In the genomic region with DNA sequence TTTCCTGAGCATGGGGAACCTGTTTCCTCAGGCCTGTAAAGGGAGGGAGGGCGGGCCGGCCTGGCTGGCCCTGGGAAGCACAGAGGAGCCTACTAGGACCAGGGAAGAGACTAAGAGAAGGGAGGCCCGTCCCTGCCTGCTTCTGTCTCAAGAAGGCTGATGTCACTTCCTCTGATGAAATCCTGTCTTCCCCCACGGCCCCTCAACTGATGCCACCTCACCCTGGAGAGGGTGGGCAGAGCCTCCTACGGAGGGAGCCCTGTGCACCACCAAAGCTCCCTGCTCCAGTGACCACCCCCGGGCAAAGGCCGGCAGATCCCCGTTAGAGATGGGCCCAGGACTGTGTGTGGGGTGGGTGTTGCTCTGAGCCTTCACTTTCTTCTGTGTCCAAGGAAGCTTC, we compare ENCODE assay signal across 8 cellular contexts. TPM values are rescaled to one million over a fixed set of nuclear protein-coding genes. Genes with fewer than 3 reads are reported as not detected.
DNase-seq lines count a peak whose midpoint lies in the region; ATAC-seq, FAIRE-seq and TF ChIP-seq lines count a peak whose summit lies in the region.

No MANE protein-coding gene starts in this region.

- H3K36me3 Mint-ChIP-seq in CD8-positive, alpha-beta memory T cell = peaks cover 0 to 9% (median 2%) of the 10 kb centered on the region in 3 donors
- H3K36me3 Mint-ChIP-seq in natural killer cell treated with Interleukin-12 subunit alpha and Interleukin-12 subunit beta and Interleukin-15 and Interleukin-18, amount 100 ng/mL, for 72 hours = no peaks in the 10 kb centered on the region

- no peak for DNase-seq in CD8-positive, alpha-beta memory T cell
- peak; percentile 52 for DNase-seq in OCI-LY7 (ENCODE audit: low spot score)
- no peak for DNase-seq in endothelial cell of umbilical vein (ENCODE audit: low read depth, low spot score)
- peak; percentile 87 for DNase-seq in natural killer cell treated with Interleukin-12 subunit alpha and Interleukin-12 subunit beta and Interleukin-15 and Interleukin-18, amount 100 ng/mL, for 72 hours (ENCODE audit: low spot score)
- DNase-seq in cortex of kidney (lab: John Stamatoyannopoulos, UW) = no peak
- no peak for DNase-seq in germinal center (ENCODE audit: low spot score)
- DNase-seq in NCI-H510A (lab: John Stamatoyannopoulos, UW) = no peak

- peak overlapping the region in 1 of 7 donors; percentile 3 for H3K4me3 Mint-ChIP-seq in CD8-positive, alpha-beta memory T cell
- peak overlapping the region; percentile 70 for H3K4me3 Mint-ChIP-seq in natural killer cell treated with Interleukin-12 subunit alpha and Interleukin-12 subunit beta and Interleukin-15 and Interleukin-18, amount 100 ng/mL, for 72 hours

- H3K9me3 ChIP-seq in CD8-positive, alpha-beta memory T cell (ENCODE audit: low read length) = no peaks in the 10 kb centered on the region
- H3K9me3 ChIP-seq in OCI-LY7 (ENCODE audit: low read length) (no peaks in the 10 kb centered on the region), endothelial cell of umbilical vein (replicated peaks; ENCODE audit: control insufficient read depth, insufficient read depth, low read length) (no peaks in the 10 kb centered on the region)

- POLR2A ChIA-PET in CD8-positive, alpha-beta memory T cell (lab: Charles Lee) = no interaction called here
- POLR2A ChIA-PET in OCI-LY7 (lab: Charles Lee) (interaction anchor here (1.4 kb wide), 1 partner anchor 31 kb away, joined by 3 read pairs; no protein-coding TSS in a partner anchor), endothelial cell of umbilical vein (lab: Charles Lee) (no interaction called here)

- TF ChIP-seq POLR2A in endothelial cell of umbilical vein (IDR thresholded peaks at IDR 0.05; ENCODE audit: low read depth, low read length) = no peak

- H3K9me2 ChIP-seq in OCI-LY7 (ENCODE audit: insufficient read depth, low read length) = no peaks in the 10 kb centered on the region

- no peaks in the 10 kb centered on the region for H3K27me3 Mint-ChIP-seq in CD8-positive, alpha-beta memory T cell
- no peaks in the 10 kb centered on the region for H3K27me3 Mint-ChIP-seq in natural killer cell treated with Interleukin-12 subunit alpha and Interleukin-12 subunit beta and Interleukin-15 and Interleukin-18, amount 100 ng/mL, for 72 hours

- H3K27ac Mint-ChIP-seq in CD8-positive, alpha-beta memory T cell = peak overlapping the region in 7 of 8 donors; percentile 63 to 91 (median 72)
- H3K27ac Mint-ChIP-seq in natural killer cell treated with Interleukin-12 subunit alpha and Interleukin-12 subunit beta and Interleukin-15 and Interleukin-18, amount 100 ng/mL, for 72 hours = peak overlapping the region; percentile 92 to 98

- no peaks in the 10 kb centered on the region for H3K9me3 Mint-ChIP-seq in CD8-positive, alpha-beta memory T cell
- no peaks in the 10 kb centered on the region for H3K9me3 Mint-ChIP-seq in natural killer cell treated with Interleukin-12 subunit alpha and Interleukin-12 subunit beta and Interleukin-15 and Interleukin-18, amount 100 ng/mL, for 72 hours

- no peaks in the 10 kb centered on the region for H3K9me1 ChIP-seq in endothelial cell of umbilical vein (replicated peaks; ENCODE audit: control insufficient read depth, extremely low read depth, insufficient read depth, low read length)

- ATAC-seq in natural killer cell treated with Interleukin-12 subunit alpha and Interleukin-12 subunit beta and Interleukin-15 and Interleukin-18, amount 100 ng/mL, for 72 hours = peak; percentile 75 to 87
- ATAC-seq in GM21515 (IDR thresholded peaks at IDR 0.05; ENCODE audit: unreplicated experiment) = no peak

- H3K4me1 ChIP-seq in CD8-positive, alpha-beta memory T cell (ENCODE audit: insufficient read depth, low read length) = peaks cover 8% of the 10 kb centered on the region
- peaks cover 68% of the 10 kb centered on the region for H3K4me1 ChIP-seq in OCI-LY7 (ENCODE audit: insufficient read depth, low read length, poor library complexity, severe bottlenecking)
- peaks cover 4% of the 10 kb centered on the region for H3K4me1 ChIP-seq in endothelial cell of umbilical vein (ENCODE audit: control insufficient read depth, extremely low read depth, insufficient read depth, low read length)

- no peak for FAIRE-seq in endothelial cell of umbilical vein (lab: Jason Lieb, UNC)

- no peak overlapping the region for H3K27ac ChIP-seq in CD8-positive, alpha-beta memory T cell (ENCODE audit: low read depth, low read length)
- peak overlapping the region; percentile 22 for H3K27ac ChIP-seq in OCI-LY7 (ENCODE audit: low read depth, low read length, poor library complexity, severe bottlenecking)
- no peak overlapping the region for H3K27ac ChIP-seq in endothelial cell of umbilical vein (ENCODE audit: insufficient read depth, low read depth, low read length)

- CTCF ChIA-PET in CD8-positive, alpha-beta memory T cell (lab: Charles Lee) = no interaction called here
- CTCF ChIA-PET in OCI-LY7 (lab: Charles Lee; ENCODE audit: unreplicated experiment) = no interaction called here
- CTCF ChIA-PET in endothelial cell of umbilical vein (lab: Charles Lee) = no interaction called here

- intact Hi-C loops in OCI-LY7 (cut with micrococcal nuclease; ENCODE audit: unreplicated experiment) = no loop called here
- intact Hi-C loops in endothelial cell of umbilical vein (cut with micrococcal nuclease) = no loop called here

- dilution Hi-C loops in endothelial cell of umbilical vein (cut with MboI; ENCODE audit: extremely low pct_ligation_motif_present, low sequenced_read_pairs) = no loop called here

- no peak overlapping the region for H3K9ac ChIP-seq in endothelial cell of umbilical vein (replicated peaks; ENCODE audit: extremely low read depth, insufficient read depth, low read length)

- H2AFZ ChIP-seq in OCI-LY7 (ENCODE audit: low read length) (peak overlapping the region; percentile 31; the same call in 1 of the 2 replicates), endothelial cell of umbilical vein (ENCODE audit: low read depth, low read length) (peak overlapping the region; percentile 85)

- no peak overlapping the region for H3K4me3 ChIP-seq in CD8-positive, alpha-beta memory T cell (ENCODE audit: low read length)
- H3K4me3 ChIP-seq in OCI-LY7 (ENCODE audit: low read depth, low read length, poor library complexity, severe bottlenecking) = no peak overlapping the region
- H3K4me3 ChIP-seq in endothelial cell of umbilical vein (replicated peaks in 1 of 3; ENCODE audit: insufficient read depth in 1 of 3, low read depth in 1 of 3, low read length in 3 of 3) = no peak overlapping the region

- peak overlapping the region; percentile 55 for H3K4me2 ChIP-seq in OCI-LY7 (ENCODE audit: low read length)
- H3K4me2 ChIP-seq in endothelial cell of umbilical vein (ENCODE audit: insufficient read depth, low read length) = no peak overlapping the region

- peaks cover 23 to 46% (median 25%) of the 10 kb centered on the region in 3 donors for H3K4me1 Mint-ChIP-seq in CD8-positive, alpha-beta memory T cell
- peaks cover 49 to 63% of the 10 kb centered on the region in 2 donors for H3K4me1 Mint-ChIP-seq in natural killer cell treated with Interleukin-12 subunit alpha and Interleukin-12 subunit beta and Interleukin-15 and Interleukin-18, amount 100 ng/mL, for 72 hours (ENCODE audit: low read depth in 2 of 2)

- no peaks in the 10 kb centered on the region for H4K20me1 ChIP-seq in OCI-LY7 (ENCODE audit: insufficient read depth, low read length)
- no peaks in the 10 kb centered on the region for H4K20me1 ChIP-seq in endothelial cell of umbilical vein (replicated peaks; ENCODE audit: control insufficient read depth, extremely low read depth, insufficient read depth, low read length)

- TF ChIP-seq CTCF in OCI-LY7 (conservative IDR thresholded peaks at IDR 0.05; ENCODE audit: low read length) = no peak
- no peak for TF ChIP-seq CTCF in endothelial cell of umbilical vein (IDR thresholded peaks at IDR 0.05; ENCODE audit: extremely low read depth in 1 of 2, insufficient read depth in 1 of 2, low read depth in 1 of 2, low read length in 2 of 2)

- no peaks in the 10 kb centered on the region for H3K36me3 ChIP-seq in CD8-positive, alpha-beta memory T cell (ENCODE audit: insufficient read depth, low read length)
- H3K36me3 ChIP-seq in OCI-LY7 (ENCODE audit: insufficient read depth, low read length) (peaks cover 16% of the 10 kb centered on the region), endothelial cell of umbilical vein (ENCODE audit: control insufficient read depth in 2 of 2, extremely low read depth in 1 of 2, insufficient read depth in 2 of 2, low read length in 2 of 2) (no peaks in the 10 kb centered on the region)

- no TSS peak for BruUV-seq in OCI-LY7 (replicated peaks; lab: Mats Ljungman, UMichigan)
- BruUV-seq in endothelial cell of umbilical vein (replicated peaks; lab: Mats Ljungman, UMichigan) = no TSS peak

- H3K79me2 ChIP-seq in OCI-LY7 (ENCODE audit: insufficient read depth, low read depth, low read length) = no peaks in the 10 kb centered on the region
- no peaks in the 10 kb centered on the region for H3K79me2 ChIP-seq in endothelial cell of umbilical vein (ENCODE audit: control insufficient read depth, insufficient read depth, low read length)

- H3K27me3 ChIP-seq in CD8-positive, alpha-beta memory T cell (ENCODE audit: insufficient read depth, low read length, poor library complexity, severe bottlenecking) = no peaks in the 10 kb centered on the region
- H3K27me3 ChIP-seq in endothelial cell of umbilical vein (ENCODE audit: control insufficient read depth in 2 of 2, insufficient read depth in 2 of 2, low read length in 2 of 2) = no peaks in the 10 kb centered on the region

RNA-seq across cellular contexts. Expression of a gene that starts 1.0 kb away (rescaled TPM):
- total RNA-seq in CD8-positive, alpha-beta memory T cell = 1 to 10 TPM in 1 of 2 experiments, under 1 TPM in 1; 0.84 to 1.9 TPM
- polyA plus RNA-seq in CD8-positive, alpha-beta memory T cell = 0.37 TPM
- total RNA-seq in OCI-LY7 (2014; rRNA removed; shearing (Covaris generic)) = 6.4 and 8.0 TPM in 2 replicates
- total RNA-seq in OCI-LY7 (2022) (13.5 and 16.0 TPM in 2 replicates), endothelial cell of umbilical vein (0.53 and 1.3 TPM in 2 replicates)
- 0.61 and 0.67 TPM in 2 replicates for polyA plus RNA-seq in endothelial cell of umbilical vein
- 0.32 and 0.39 TPM in 2 replicates for polyA plus RNA-seq in endothelial cell of umbilical vein (2011; cell fraction: cytosol; rRNA removed)
- 3.6 and 4.8 TPM in 2 replicates for polyA plus RNA-seq in endothelial cell of umbilical vein (2011; cell fraction: nucleus; rRNA removed)
- polyA plus RNA-seq in endothelial cell of umbilical vein (2012) = 1.8 and 3.6 TPM in 2 replicates
- polyA minus RNA-seq in endothelial cell of umbilical vein = 1.5 and 1.8 TPM in 2 replicates
- polyA minus RNA-seq in endothelial cell of umbilical vein (2011; cell fraction: cytosol; rRNA and poly(A)+ RNA removed) = 1.5 TPM
- polyA minus RNA-seq in endothelial cell of umbilical vein (2011; cell fraction: nucleus; rRNA and poly(A)+ RNA removed) = 2.4 and 2.6 TPM in 2 replicates
- 1 to 10 TPM; 3.7 to 6.8 TPM for total RNA-seq in natural killer cell treated with Interleukin-12 subunit alpha and Interleukin-12 subunit beta and Interleukin-15 and Interleukin-18, amount 100 ng/mL, for 72 hours

RNA-seq across cellular contexts. Expression of a gene that starts 14.3 kb away (rescaled TPM):
- total RNA-seq in CD8-positive, alpha-beta memory T cell = 10 to 100 TPM; 33.5 to 33.7 TPM
- polyA plus RNA-seq in CD8-positive, alpha-beta memory T cell = 18.1 TPM
- 90.2 and 102 TPM in 2 replicates for total RNA-seq in OCI-LY7 (2014; rRNA removed; shearing (Covaris generic))
- total RNA-seq in OCI-LY7 (2022) (95.0 and 106 TPM in 2 replicates), endothelial cell of umbilical vein (36.5 and 42.5 TPM in 2 replicates)
- polyA plus RNA-seq in endothelial cell of umbilical vein = 45.2 and 47.9 TPM in 2 replicates
- 16.7 and 21.8 TPM in 2 replicates for polyA plus RNA-seq in endothelial cell of umbilical vein (2011; cell fraction: cytosol; rRNA removed)
- 324 and 367 TPM in 2 replicates for polyA plus RNA-seq in endothelial cell of umbilical vein (2011; cell fraction: nucleus; rRNA removed)
- 25.3 and 26.8 TPM in 2 replicates for polyA plus RNA-seq in endothelial cell of umbilical vein (2012)
- polyA minus RNA-seq in endothelial cell of umbilical vein = 34.0 and 44.1 TPM in 2 replicates
- 5.8 TPM for polyA minus RNA-seq in endothelial cell of umbilical vein (2011; cell fraction: cytosol; rRNA and poly(A)+ RNA removed)
- 48.4 and 58.6 TPM in 2 replicates for polyA minus RNA-seq in endothelial cell of umbilical vein (2011; cell fraction: nucleus; rRNA and poly(A)+ RNA removed)
- total RNA-seq in natural killer cell treated with Interleukin-12 subunit alpha and Interleukin-12 subunit beta and Interleukin-15 and Interleukin-18, amount 100 ng/mL, for 72 hours = 10 to 100 TPM; 48.4 to 94.8 TPM

RNA-seq across cellular contexts. Expression of a gene that starts 56.2 kb away (rescaled TPM):
- total RNA-seq in CD8-positive, alpha-beta memory T cell = 1 to 10 TPM; 4.3 to 5.0 TPM
- polyA plus RNA-seq in CD8-positive, alpha-beta memory T cell = 6.5 TPM
- 4.1 and 10.9 TPM in 2 replicates for total RNA-seq in OCI-LY7 (2014; rRNA removed; shearing (Covaris generic))
- total RNA-seq in OCI-LY7 (2022) (10.8 and 11.9 TPM in 2 replicates), endothelial cell of umbilical vein (0.31 and 0.48 TPM in 2 replicates)
- polyA plus RNA-seq in endothelial cell of umbilical vein = 0.30 and 0.32 TPM in 2 replicates
- polyA plus RNA-seq in endothelial cell of umbilical vein (2011; cell fraction: cytosol; rRNA removed) = 0.25 and 0.30 TPM in 2 replicates
- 0.99 and 1.3 TPM in 2 replicates for polyA plus RNA-seq in endothelial cell of umbilical vein (2011; cell fraction: nucleus; rRNA removed)
- polyA plus RNA-seq in endothelial cell of umbilical vein (2012) = 0.70 and 0.89 TPM in 2 replicates
- 0.41 TPM in 1 of 2 replicates, not detected in the other for polyA minus RNA-seq in endothelial cell of umbilical vein
- 1.2 TPM for polyA minus RNA-seq in endothelial cell of umbilical vein (2011; cell fraction: cytosol; rRNA and poly(A)+ RNA removed)
- polyA minus RNA-seq in endothelial cell of umbilical vein (2011; cell fraction: nucleus; rRNA and poly(A)+ RNA removed) = 0.91 TPM in 1 of 2 replicates, not detected in the other
- total RNA-seq in natural killer cell treated with Interleukin-12 subunit alpha and Interleukin-12 subunit beta and Interleukin-15 and Interleukin-18, amount 100 ng/mL, for 72 hours = 1 to 10 TPM; 1.3 to 2.5 TPM

RNA-seq across cellular contexts. Expression of a gene that starts 57.4 kb away (rescaled TPM):
- 10 to 100 TPM; 75.9 to 78.8 TPM for total RNA-seq in CD8-positive, alpha-beta memory T cell
- 13.6 TPM for polyA plus RNA-seq in CD8-positive, alpha-beta memory T cell
- 37.9 and 44.2 TPM in 2 replicates for total RNA-seq in OCI-LY7 (2014; rRNA removed; shearing (Covaris generic))
- total RNA-seq in OCI-LY7 (2022) = 54.1 and 65.6 TPM in 2 replicates
- total RNA-seq in endothelial cell of umbilical vein = 37.1 and 45.8 TPM in 2 replicates
- 23.3 and 24.3 TPM in 2 replicates for polyA plus RNA-seq in endothelial cell of umbilical vein
- 19.6 and 21.4 TPM in 2 replicates for polyA plus RNA-seq in endothelial cell of umbilical vein (2011; cell fraction: cytosol; rRNA removed)
- 31.3 and 32.3 TPM in 2 replicates for polyA plus RNA-seq in endothelial cell of umbilical vein (2011; cell fraction: nucleus; rRNA removed)
- 23.6 and 26.8 TPM in 2 replicates for polyA plus RNA-seq in endothelial cell of umbilical vein (2012)
- 35.8 and 41.5 TPM in 2 replicates for polyA minus RNA-seq in endothelial cell of umbilical vein
- 39.5 TPM for polyA minus RNA-seq in endothelial cell of umbilical vein (2011; cell fraction: cytosol; rRNA and poly(A)+ RNA removed)
- polyA minus RNA-seq in endothelial cell of umbilical vein (2011; cell fraction: nucleus; rRNA and poly(A)+ RNA removed) = 20.8 and 30.8 TPM in 2 replicates
- total RNA-seq in natural killer cell treated with Interleukin-12 subunit alpha and Interleukin-12 subunit beta and Interleukin-15 and Interleukin-18, amount 100 ng/mL, for 72 hours = 10 to 100 TPM; 44.0 to 60.5 TPM

Comparison
In these comparisons a context has a peak if more than half of its experiments do, and no peak if none do; other contexts are left out.
1. DNase-seq: peak in OCI-LY7 (single experiment) and natural killer cell treated with Interleukin-12 subunit alpha and Interleukin-12 subunit beta and Interleukin-15 and Interleukin-18, amount 100 ng/mL, for 72 hours (single experiment); none in CD8-positive, alpha-beta memory T cell (0 of 5), endothelial cell of umbilical vein (single experiment), cortex of kidney (single experiment), germinal center (single experiment) and NCI-H510A (single experiment).